In genomic region chr5:134175874-134176522, GRCh38 we compare ENCODE assay signal across 8 cellular contexts. TPM values are rescaled to one million over a fixed set of nuclear protein-coding genes. Genes with fewer than 3 reads are reported as not detected.
DNase-seq lines count a peak whose midpoint lies in the region; ATAC-seq and TF ChIP-seq lines count a peak whose summit lies in the region.

No MANE protein-coding gene starts in this region.

- peak overlapping the region; percentile 100 for H3K27ac ChIP-seq in naive thymus-derived CD4-positive, alpha-beta T cell (ENCODE audit: low read depth, low read length)

- H3K9me3 ChIP-seq in naive thymus-derived CD4-positive, alpha-beta T cell (ENCODE audit: control insufficient read depth in 2 of 3, low read length in 3 of 3), result no peaks in the 10 kb centered on the region

- H3K36me3 Mint-ChIP-seq in naive thymus-derived CD4-positive, alpha-beta T cell, result peaks cover 5 to 22% (median 18%) of the 10 kb centered on the region in 5 donors

- H3K27ac Mint-ChIP-seq in naive thymus-derived CD4-positive, alpha-beta T cell, result peak overlapping the region; percentile 98 to 99 (median 98)

- H3K27me3 Mint-ChIP-seq in naive thymus-derived CD4-positive, alpha-beta T cell, result peaks cover 0 to 4% (median 0%) of the 10 kb centered on the region in 5 donors

- TF ChIP-seq CTCF in epithelial cell of proximal tubule (conservative IDR thresholded peaks at IDR 0.05; ENCODE audit: low read depth, low read length), result no peak

- H3K27me3 ChIP-seq in naive thymus-derived CD4-positive, alpha-beta T cell (ENCODE audit: control insufficient read depth in 2 of 2, insufficient read depth in 2 of 2, low read length in 2 of 2), result no peaks in the 10 kb centered on the region

- H3K4me1 Mint-ChIP-seq in naive thymus-derived CD4-positive, alpha-beta T cell, result peaks cover 34 to 46% (median 36%) of the 10 kb centered on the region in 7 donors

- H3K4me3 ChIP-seq in epithelial cell of proximal tubule (ENCODE audit: low read depth, low read length), result peak overlapping the region; percentile 80
- peak overlapping the region; percentile 96 for H3K4me3 ChIP-seq in naive thymus-derived CD4-positive, alpha-beta T cell (ENCODE audit: low read length)

- peak; percentile 33 for ATAC-seq in GM18907 (IDR thresholded peaks at IDR 0.05; ENCODE audit: unreplicated experiment)
- peak; percentile 8 for ATAC-seq in HG03439 (IDR thresholded peaks at IDR 0.05; ENCODE audit: unreplicated experiment)
- peak; percentile 12 for ATAC-seq in naive thymus-derived CD4-positive, alpha-beta T cell
- no peak for ATAC-seq in HG03196 (IDR thresholded peaks at IDR 0.05; ENCODE audit: unreplicated experiment)

- intact Hi-C loops in naive thymus-derived CD4-positive, alpha-beta T cell (cut with micrococcal nuclease), result loop anchor here (1.0 to 5.0 kb wide), 19 partner anchors 8 to 1094 kb away; partner anchors contain the start of genes C5orf15 (in 2 of the 2), CAMLG (in 2 of the 2), UBE2B (in 2 of the 2) and C5orf24 (in 1 of the 2)

- CTCF ChIA-PET in naive thymus-derived CD4-positive, alpha-beta T cell (lab: Charles Lee), result interaction anchor here (0.6 to 1.4 kb wide), 3 partner anchors 64 to 137 kb away, joined by 3 to 7 read pairs (median 3); no protein-coding TSS in a partner anchor

- POLR2A ChIA-PET in naive thymus-derived CD4-positive, alpha-beta T cell (lab: Charles Lee), result interaction anchor here (0.5 to 12.1 kb wide), 31 partner anchors 8 to 1124 kb away, joined by 3 to 164 read pairs (median 5); partner anchors contain the start of genes HSPA4 and PPP2CA

- H3K36me3 ChIP-seq in naive thymus-derived CD4-positive, alpha-beta T cell (ENCODE audit: control insufficient read depth in 2 of 3, insufficient read depth in 3 of 3, low read length in 3 of 3), result peaks cover 7 to 32% (median 12%) of the 10 kb centered on the region in 3 experiments

- H3K4me1 ChIP-seq in naive thymus-derived CD4-positive, alpha-beta T cell (ENCODE audit: control insufficient read depth in 2 of 2, insufficient read depth in 2 of 2, low read length in 2 of 2), result peaks cover 25 to 31% of the 10 kb centered on the region in 2 donors

- H3K4me3 Mint-ChIP-seq in naive thymus-derived CD4-positive, alpha-beta T cell, result peak overlapping the region; percentile 90 to 99 (median 97)

- DNase-seq in AG20443 (ENCODE audit: low spot score), result peak; percentile 56
- DNase-seq in T-helper 2 cell, result peak in 4 of 5 experiments; percentile 31 to 61 (median 48)
- no peak for DNase-seq in epithelial cell of proximal tubule (ENCODE audit: low read depth)
- peak in 1 of 9 donors; percentile 72 for DNase-seq in naive thymus-derived CD4-positive, alpha-beta T cell
- no peak for DNase-seq in T1000 (lab: John Stamatoyannopoulos, UW)

- peaks cover 0 to 13% (median 0%) of the 10 kb centered on the region in 11 donors for H3K9me3 Mint-ChIP-seq in naive thymus-derived CD4-positive, alpha-beta T cell

RNA-seq across cellular contexts. Expression of gene SKP1, which starts 0.8 kb away (rescaled TPM):
- 210 and 277 TPM in 2 replicates for total RNA-seq in epithelial cell of proximal tubule
- 100 to 1,000 TPM; 224 to 287 (median 268) TPM for total RNA-seq in naive thymus-derived CD4-positive, alpha-beta T cell
- 1,000 to 10,000 TPM; 1,257 to 1,361 TPM for polyA plus RNA-seq in naive thymus-derived CD4-positive, alpha-beta T cell

RNA-seq across cellular contexts. Expression of gene PPP2CA, which starts 49.9 kb away (rescaled TPM):
- 162 and 196 TPM in 2 replicates for total RNA-seq in epithelial cell of proximal tubule
- 100 to 1,000 TPM in 3 of 5 experiments, 10 to 100 TPM in 2; 89.5 to 168 (median 132) TPM for total RNA-seq in naive thymus-derived CD4-positive, alpha-beta T cell
- polyA plus RNA-seq in naive thymus-derived CD4-positive, alpha-beta T cell, result 100 to 1,000 TPM; 145 to 168 TPM

Comparison
In these comparisons a context has a peak if more than half of its experiments do, and no peak if none do; other contexts are left out.
1. DNase-seq: peak in AG20443 (single experiment) and T-helper 2 cell (4 of 5); none in epithelial cell of proximal tubule (single experiment) and T1000 (single experiment).